9 cellular contexts compared by ENCODE assay signal in genomic region chr9:89740722-89741121, GRCh38.
A peak's percentile ranks its signal among the peaks of the same experiment; 100 is the strongest.
DNase-seq lines count a peak whose midpoint lies in the region; ATAC-seq and TF ChIP-seq lines count a peak whose summit lies in the region.
"Had no signal": no experiment of that assay in that cellular context is flagged by ENCODE, and none has a peak within 500 bp of the region (broad histone marks: within the 10 kb centered on the region; RNA-seq: fewer than 3 reads in every experiment).

No MANE protein-coding gene starts in this region.

- intact Hi-C loops in CD4-positive, alpha-beta memory T cell (cut with micrococcal nuclease): loop anchor here (5.0 kb wide), 2 partner anchors 38 to 177 kb away; no protein-coding TSS in a partner anchor

- H3K36me3 Mint-ChIP-seq in CD4-positive, alpha-beta memory T cell: no peaks in the 10 kb centered on the region
- H3K36me3 Mint-ChIP-seq in type B pancreatic cell: no peaks in the 10 kb centered on the region

- peak overlapping the region; percentile 5 to 18 for H3K4me3 ChIP-seq in CD4-positive, alpha-beta memory T cell (ENCODE audit: low read length in 2 of 2)
- H3K4me3 ChIP-seq: thoracic aorta had no signal

- peak; percentile 18 to 60 (median 35) for DNase-seq in CD4-positive, alpha-beta memory T cell
- peak; percentile 26 for DNase-seq in central memory CD4-positive, alpha-beta T cell
- DNase-seq in hypothalamus (lab: John Stamatoyannopoulos, UW): no peak
- no peak for DNase-seq in NCI-H1105 treated with DMSO at 0.1 percent for 48 hours (lab: John Stamatoyannopoulos, UW)
- no peak for DNase-seq in type B pancreatic cell (ENCODE audit: extremely low spot score, unreplicated experiment)
- DNase-seq in NCI-H524 treated with DMSO at 0.1 percent for 48 hours (lab: John Stamatoyannopoulos, UW): no peak

- no peaks in the 10 kb centered on the region for H3K27me3 ChIP-seq in CD4-positive, alpha-beta memory T cell (ENCODE audit: insufficient read depth, low read length)

- H3K9me3 Mint-ChIP-seq in CD4-positive, alpha-beta memory T cell: no peaks in the 10 kb centered on the region
- no peaks in the 10 kb centered on the region for H3K9me3 Mint-ChIP-seq in type B pancreatic cell

- no peaks in the 10 kb centered on the region for H3K27me3 Mint-ChIP-seq in CD4-positive, alpha-beta memory T cell
- peaks cover 4% of the 10 kb centered on the region for H3K27me3 Mint-ChIP-seq in type B pancreatic cell

- H3K4me3 Mint-ChIP-seq in CD4-positive, alpha-beta memory T cell: peak overlapping the region; percentile 66 to 89 (median 79)
- H3K4me3 Mint-ChIP-seq in type B pancreatic cell: no peak overlapping the region

- ATAC-seq in GM21390 (IDR thresholded peaks at IDR 0.05; ENCODE audit: unreplicated experiment) (peak; percentile 52), HG03558 (IDR thresholded peaks at IDR 0.05; ENCODE audit: extremely low read depth, unreplicated experiment) (peak; percentile 64)

- H3K36me3 ChIP-seq in CD4-positive, alpha-beta memory T cell (ENCODE audit: insufficient read depth, low read length): no peaks in the 10 kb centered on the region
- H3K36me3 ChIP-seq: thoracic aorta had no signal

- POLR2A ChIA-PET in CD4-positive, alpha-beta memory T cell (lab: Charles Lee; ENCODE audit: partially characterized antibody): interaction anchor here (1.1 kb wide), 1 partner anchor 12 kb away, joined by 3 read pairs; no protein-coding TSS in a partner anchor

- peaks cover 71% of the 10 kb centered on the region for H3K4me1 ChIP-seq in CD4-positive, alpha-beta memory T cell (ENCODE audit: insufficient read depth, low read length)

- no peaks in the 10 kb centered on the region for H3K9me3 ChIP-seq in CD4-positive, alpha-beta memory T cell (ENCODE audit: control insufficient read depth in 1 of 2, low read length in 2 of 2)

- TF ChIP-seq CTCF in type B pancreatic cell (conservative IDR thresholded peaks at IDR 0.05): no peak

- no peak overlapping the region for H3K27ac ChIP-seq in CD4-positive, alpha-beta memory T cell (ENCODE audit: low read depth, low read length)
- H3K27ac ChIP-seq: thoracic aorta had no signal

- peak overlapping the region in 6 of 7 donors; percentile 35 to 88 (median 71) for H3K27ac Mint-ChIP-seq in CD4-positive, alpha-beta memory T cell
- no peak overlapping the region for H3K27ac Mint-ChIP-seq in type B pancreatic cell

- CTCF ChIA-PET in CD4-positive, alpha-beta memory T cell (lab: Charles Lee; ENCODE audit: partially characterized antibody): interaction anchor here (1.2 kb wide), 1 partner anchor 143 kb away, joined by 3 read pairs; no protein-coding TSS in a partner anchor

- peaks cover 52 to 77% (median 63%) of the 10 kb centered on the region in 4 donors for H3K4me1 Mint-ChIP-seq in CD4-positive, alpha-beta memory T cell
- H3K4me1 Mint-ChIP-seq in type B pancreatic cell (ENCODE audit: unreplicated experiment): peaks cover 16% of the 10 kb centered on the region

Comparison
In these comparisons a context has a peak if more than half of its experiments do, and no peak if none do; other contexts are left out.
1. DNase-seq: peak in CD4-positive, alpha-beta memory T cell (5 of 5) and central memory CD4-positive, alpha-beta T cell (single experiment); none in hypothalamus (0 of 51), NCI-H1105 treated with DMSO at 0.1 percent for 48 hours (single experiment), type B pancreatic cell (single experiment) and NCI-H524 treated with DMSO at 0.1 percent for 48 hours (single experiment).